ENCODE assay signal across 23 cellular contexts in the genomic region with DNA sequence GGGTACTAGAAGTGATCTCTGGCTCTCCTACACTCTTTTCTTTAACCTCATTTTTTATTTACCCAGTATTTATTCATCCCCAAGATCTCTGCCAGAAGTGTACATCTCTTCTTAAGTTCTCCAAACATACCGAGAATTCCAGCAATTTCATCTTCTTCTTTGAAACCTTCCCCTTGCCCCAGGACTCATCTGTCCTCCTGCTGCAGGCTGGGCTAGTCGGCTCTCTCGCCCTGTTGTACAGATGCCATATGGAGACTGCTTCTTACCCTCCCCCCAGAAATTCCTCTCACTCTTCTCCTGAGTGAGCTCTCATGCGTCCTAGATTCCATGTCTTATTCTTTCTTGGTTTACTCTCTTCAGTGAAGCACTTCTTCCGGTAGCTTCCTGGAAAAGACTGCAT. TPM values are rescaled to one million over a fixed set of nuclear protein-coding genes. Genes with fewer than 3 reads are reported as not detected.
"Had no signal": no experiment of that assay in that cellular context is flagged by ENCODE, and none has a peak within 500 bp of the region (broad histone marks: within the 10 kb centered on the region; RNA-seq: fewer than 3 reads in every experiment).

No MANE protein-coding gene starts in this region.

- H3K4me3 Mint-ChIP-seq: activated CD4-positive, alpha-beta memory T cell treated with anti-CD3 and anti-CD28 coated beads for 36 hours; activated CD8-positive, alpha-beta memory T cell treated with anti-CD3 and anti-CD28 coated beads, Interleukin-2, amount 10 ng/mL, durations not matched to agents 7 days and 5 days; activated naive CD8-positive, alpha-beta T cell treated with anti-CD3 and anti-CD28 coated beads for 36 hours; activated T-helper 17 cell treated with anti-CD3 and anti-CD28 coated beads, Interleukin-2, amount 50 U/mL, for 72 hours; endodermal cell; natural killer cell treated with Interleukin-12 subunit alpha and Interleukin-12 subunit beta and Interleukin-15 and Interleukin-18, amount 100 ng/mL, for 72 hours; stimulated activated naive CD8-positive, alpha-beta T cell treated with anti-CD3 and anti-CD28 coated beads, Interleukin-15, Interleukin-2, amounts not matched to agents 100 ng/mL and 50 ng/mL, for 24 hours; WTC11 had no signal

- H3K9me3 Mint-ChIP-seq: activated CD4-positive, alpha-beta memory T cell treated with anti-CD3 and anti-CD28 coated beads for 36 hours; activated naive CD8-positive, alpha-beta T cell treated with anti-CD3 and anti-CD28 coated beads for 36 hours; activated T-helper 17 cell treated with anti-CD3 and anti-CD28 coated beads, Interleukin-2, amount 50 U/mL, for 72 hours; endodermal cell; natural killer cell treated with Interleukin-12 subunit alpha and Interleukin-12 subunit beta and Interleukin-15 and Interleukin-18, amount 100 ng/mL, for 72 hours had no signal

- H3K36me3 ChIP-seq: lower lobe of right lung, right atrium auricular region, suprapubic skin, transverse colon, vagina had no signal

- H3K4me1 Mint-ChIP-seq: activated CD8-positive, alpha-beta memory T cell treated with anti-CD3 and anti-CD28 coated beads, Interleukin-2, amount 10 ng/mL, durations not matched to agents 7 days and 5 days; activated naive CD8-positive, alpha-beta T cell treated with anti-CD3 and anti-CD28 coated beads for 36 hours; activated T-helper 17 cell treated with anti-CD3 and anti-CD28 coated beads, Interleukin-2, amount 50 U/mL, for 72 hours; endodermal cell had no signal

- H3K27ac Mint-ChIP-seq: activated CD4-positive, alpha-beta memory T cell treated with anti-CD3 and anti-CD28 coated beads for 36 hours; activated CD8-positive, alpha-beta memory T cell treated with anti-CD3 and anti-CD28 coated beads, Interleukin-2, amount 10 ng/mL, durations not matched to agents 7 days and 5 days; activated naive CD8-positive, alpha-beta T cell treated with anti-CD3 and anti-CD28 coated beads for 36 hours; activated T-helper 17 cell treated with anti-CD3 and anti-CD28 coated beads, Interleukin-2, amount 50 U/mL, for 72 hours; endodermal cell; natural killer cell treated with Interleukin-12 subunit alpha and Interleukin-12 subunit beta and Interleukin-15 and Interleukin-18, amount 100 ng/mL, for 72 hours; progenitor cell of endocrine pancreas; stimulated activated naive CD8-positive, alpha-beta T cell treated with anti-CD3 and anti-CD28 coated beads, Interleukin-15, Interleukin-2, amounts not matched to agents 100 ng/mL and 50 ng/mL, for 24 hours; WTC11 had no signal

- DNase-seq: activated CD4-positive, alpha-beta memory T cell treated with anti-CD3 and anti-CD28 coated beads for 36 hours; activated CD4-positive, alpha-beta T cell treated with anti-CD3 and anti-CD28 coated beads for 4 hours; activated CD8-positive, alpha-beta memory T cell treated with anti-CD3 and anti-CD28 coated beads, Interleukin-2, amount 10 ng/mL, durations not matched to agents 7 days and 5 days; activated naive CD4-positive, alpha-beta T cell; activated naive CD8-positive, alpha-beta T cell treated with anti-CD3 and anti-CD28 coated beads for 36 hours; activated T-cell treated with anti-CD3 and anti-CD28 coated beads, Interleukin-2, amount 50 U/mL, for 1 hour; body of pancreas; endodermal cell; foreskin fibroblast; lower lobe of right lung; transverse colon had no signal

- H3K9me3 ChIP-seq: body of pancreas, lower lobe of right lung, right atrium auricular region, suprapubic skin, transverse colon, vagina had no signal

- H3K4me3 ChIP-seq: body of pancreas, lower lobe of right lung, right atrium auricular region, suprapubic skin, transverse colon, vagina had no signal

- H3K4me1 ChIP-seq: body of pancreas, lower lobe of right lung, right atrium auricular region, suprapubic skin, transverse colon, vagina had no signal

- H3K27me3 Mint-ChIP-seq: activated CD4-positive, alpha-beta memory T cell treated with anti-CD3 and anti-CD28 coated beads for 36 hours; activated CD8-positive, alpha-beta memory T cell treated with anti-CD3 and anti-CD28 coated beads, Interleukin-2, amount 10 ng/mL, durations not matched to agents 7 days and 5 days; activated naive CD8-positive, alpha-beta T cell treated with anti-CD3 and anti-CD28 coated beads for 36 hours; activated T-helper 17 cell treated with anti-CD3 and anti-CD28 coated beads, Interleukin-2, amount 50 U/mL, for 72 hours; progenitor cell of endocrine pancreas; stimulated activated naive CD8-positive, alpha-beta T cell treated with anti-CD3 and anti-CD28 coated beads, Interleukin-15, Interleukin-2, amounts not matched to agents 100 ng/mL and 50 ng/mL, for 24 hours had no signal

- H3K36me3 Mint-ChIP-seq: activated CD4-positive, alpha-beta memory T cell treated with anti-CD3 and anti-CD28 coated beads for 36 hours; activated CD8-positive, alpha-beta memory T cell treated with anti-CD3 and anti-CD28 coated beads, Interleukin-2, amount 10 ng/mL, durations not matched to agents 7 days and 5 days; activated naive CD8-positive, alpha-beta T cell treated with anti-CD3 and anti-CD28 coated beads for 36 hours; natural killer cell treated with Interleukin-12 subunit alpha and Interleukin-12 subunit beta and Interleukin-15 and Interleukin-18, amount 100 ng/mL, for 72 hours; WTC11 had no signal

- H3K27ac ChIP-seq: body of pancreas, epithelial cell of prostate, lower lobe of right lung, right atrium auricular region, suprapubic skin, transverse colon, vagina had no signal

- H3K27me3 ChIP-seq: body of pancreas, right atrium auricular region, suprapubic skin, transverse colon, vagina had no signal

- FAIRE-seq: colon, keratinocyte had no signal

- ATAC-seq: activated CD8-positive, alpha-beta memory T cell treated with anti-CD3 and anti-CD28 coated beads, Interleukin-2, amount 10 ng/mL, durations not matched to agents 7 days and 5 days; activated T-helper 17 cell treated with anti-CD3 and anti-CD28 coated beads, Interleukin-2, amount 50 U/mL, for 72 hours; body of pancreas; lower lobe of right lung; natural killer cell treated with Interleukin-12 subunit alpha and Interleukin-12 subunit beta and Interleukin-15 and Interleukin-18, amount 100 ng/mL, for 72 hours had no signal

RNA-seq across cellular contexts. Expression of a gene that starts 59.2 kb away (rescaled TPM):
- total RNA-seq: activated CD8-positive, alpha-beta memory T cell treated with anti-CD3 and anti-CD28 coated beads, Interleukin-2, amount 10 ng/mL, durations not matched to agents 7 days and 5 days; lower lobe of right lung; T-helper 2 cell treated with Interferon-gamma antibody and Interleukin-4, amounts not matched to agents 100 ng/mL and 5 ng/mL, for 36 hours; transverse colon had no signal
